ENCODE assay signal across 10 cellular contexts in genomic region chr11:109864834-109865557, GRCh38.
DNase-seq lines count a peak whose midpoint lies in the region; ATAC-seq and TF ChIP-seq lines count a peak whose summit lies in the region.
"Had no signal": no experiment of that assay in that cellular context is flagged by ENCODE, and none has a peak within 500 bp of the region (broad histone marks: within the 10 kb centered on the region; RNA-seq: fewer than 3 reads in every experiment).

No MANE protein-coding gene starts in this region.

- H3K9me3 ChIP-seq in BE2C, result no peaks in the 10 kb centered on the region
- H3K9me3 ChIP-seq in upper lobe of left lung, result no peaks in the 10 kb centered on the region

- H3K4me1 ChIP-seq in BE2C (no peaks in the 10 kb centered on the region), upper lobe of left lung (peaks cover 0 to 10% (median 0%) of the 10 kb centered on the region in 4 donors)

- no peak for TF ChIP-seq POLR2A in upper lobe of left lung (IDR thresholded peaks at IDR 0.05)

- TF ChIP-seq CTCF in GM13977 (IDR thresholded peaks at IDR 0.05; ENCODE audit: extremely low read depth, insufficient read depth, missing control alignments) (no peak), BE2C (IDR thresholded peaks at IDR 0.05; ENCODE audit: low read depth, low read length) (no peak), upper lobe of left lung (IDR thresholded peaks at IDR 0.05) (no peak)

- no peak overlapping the region for H3K27ac Mint-ChIP-seq in activated T-cell treated with anti-CD3 and anti-CD28 coated beads, Interleukin-2, amount 50 U/mL, for 72 hours
- H3K27ac Mint-ChIP-seq: activated CD4-positive, alpha-beta T cell treated with anti-CD3 and anti-CD28 coated beads, Interleukin-2, amount 10 ng/mL, durations not matched to agents 7 days and 5 days; dendritic cell treated with granulocyte-macrophage colony-stimulating factor and Interleukin-4, amounts not matched to agents 40 ng/mL and 50 ng/mL, for 4 days had no signal

- H3K36me3 Mint-ChIP-seq in activated T-cell treated with anti-CD3 and anti-CD28 coated beads, Interleukin-2, amount 50 U/mL, for 72 hours (ENCODE audit: insufficient read depth in 2 of 2), result no peaks in the 10 kb centered on the region

- no peak overlapping the region for H3K27ac ChIP-seq in upper lobe of left lung

- H3K27me3 Mint-ChIP-seq in activated T-cell treated with anti-CD3 and anti-CD28 coated beads, Interleukin-2, amount 50 U/mL, for 72 hours (ENCODE audit: low read depth), result peaks cover 12% of the 10 kb centered on the region
- H3K27me3 Mint-ChIP-seq: activated CD4-positive, alpha-beta T cell treated with anti-CD3 and anti-CD28 coated beads, Interleukin-2, amount 10 ng/mL, durations not matched to agents 7 days and 5 days; dendritic cell treated with granulocyte-macrophage colony-stimulating factor and Interleukin-4, amounts not matched to agents 40 ng/mL and 50 ng/mL, for 4 days had no signal

- H3K4me3 ChIP-seq in BE2C (ENCODE audit: low read depth, low read length) (no peak overlapping the region), upper lobe of left lung (no peak overlapping the region)

- peaks cover 8% of the 10 kb centered on the region for H3K4me1 Mint-ChIP-seq in activated T-cell treated with anti-CD3 and anti-CD28 coated beads, Interleukin-2, amount 50 U/mL, for 72 hours (ENCODE audit: low read depth)
- H3K4me1 Mint-ChIP-seq: activated CD4-positive, alpha-beta T cell treated with anti-CD3 and anti-CD28 coated beads, Interleukin-2, amount 10 ng/mL, durations not matched to agents 7 days and 5 days had no signal

- no peaks in the 10 kb centered on the region for H3K9me3 Mint-ChIP-seq in activated T-cell treated with anti-CD3 and anti-CD28 coated beads, Interleukin-2, amount 50 U/mL, for 72 hours
- H3K9me3 Mint-ChIP-seq: activated CD4-positive, alpha-beta T cell treated with anti-CD3 and anti-CD28 coated beads, Interleukin-2, amount 10 ng/mL, durations not matched to agents 7 days and 5 days; dendritic cell treated with granulocyte-macrophage colony-stimulating factor and Interleukin-4, amounts not matched to agents 40 ng/mL and 50 ng/mL, for 4 days had no signal

- no peaks in the 10 kb centered on the region for H3K27me3 ChIP-seq in BE2C
- no peaks in the 10 kb centered on the region for H3K27me3 ChIP-seq in upper lobe of left lung

- WGBS in upper lobe of left lung, 2 donors, result 39 to 48% methylated on average over 3 of the region's 3 CpGs

- H3K36me3 ChIP-seq in BE2C (no peaks in the 10 kb centered on the region), upper lobe of left lung (no peaks in the 10 kb centered on the region)

- TF ChIP-seq EP300 in upper lobe of left lung (IDR thresholded peaks at IDR 0.05), result no peak

- DNase-seq in GM13977 (ENCODE audit: low spot score) (peak; percentile 25), M059J (ENCODE audit: low read depth) (peak; percentile 41), fibroblast of the conjunctiva (ENCODE audit: low read depth) (peak; percentile 27), BE2C (no peak), upper lobe of left lung (no peak)
- no peak for DNase-seq in activated T-cell treated with anti-CD3 and anti-CD28 coated beads, Interleukin-2, amount 50 U/mL, for 72 hours
- DNase-seq in activated naive CD4-positive, alpha-beta T cell treated with anti-CD3 and anti-CD28 coated beads, Interleukin-2, amount 50 U/mL, for 16 hours, result no peak
- DNase-seq: activated CD4-positive, alpha-beta T cell treated with anti-CD3 and anti-CD28 coated beads, Interleukin-2, amount 10 ng/mL, durations not matched to agents 7 days and 5 days had no signal

- ATAC-seq in GM21717 (IDR thresholded peaks at IDR 0.05; ENCODE audit: unreplicated experiment) (peak; percentile 33), upper lobe of left lung (ENCODE audit: low FRiP score in 2 of 2) (no peak)
- ATAC-seq in activated T-cell treated with anti-CD3 and anti-CD28 coated beads, Interleukin-2, amount 50 U/mL, for 72 hours (replicated peaks in 1 of 2), result no peak

- in situ Hi-C loops in GM13977 (cut with MboI; ENCODE audit: low pct_unique_long_range_greater_than_20kb, low sequenced_read_pairs, unreplicated experiment), result loop anchor here (10.0 to 25.0 kb wide), 2 partner anchors 60 to 247 kb away; no protein-coding TSS in a partner anchor

- H3K4me3 Mint-ChIP-seq in activated T-cell treated with anti-CD3 and anti-CD28 coated beads, Interleukin-2, amount 50 U/mL, for 72 hours, result no peak overlapping the region
- H3K4me3 Mint-ChIP-seq: activated CD4-positive, alpha-beta T cell treated with anti-CD3 and anti-CD28 coated beads, Interleukin-2, amount 10 ng/mL, durations not matched to agents 7 days and 5 days; dendritic cell treated with granulocyte-macrophage colony-stimulating factor and Interleukin-4, amounts not matched to agents 40 ng/mL and 50 ng/mL, for 4 days had no signal

Comparison
In these comparisons a context has a peak if more than half of its experiments do, and no peak if none do; other contexts are left out.
1. DNase-seq: peak in GM13977 (single experiment), M059J (single experiment) and fibroblast of the conjunctiva (single experiment); none in BE2C (single experiment), upper lobe of left lung (0 of 2), activated T-cell treated with anti-CD3 and anti-CD28 coated beads, Interleukin-2, amount 50 U/mL, for 72 hours (0 of 2) and activated naive CD4-positive, alpha-beta T cell treated with anti-CD3 and anti-CD28 coated beads, Interleukin-2, amount 50 U/mL, for 16 hours (single experiment).